Comparison of ENCODE assay signal across 8 cellular contexts in genomic region chr12:56129210-56129691, GRCh38. TPM values are rescaled to one million over a fixed set of nuclear protein-coding genes. Genes with fewer than 3 reads are reported as not detected.
A peak's percentile ranks its signal among the peaks of the same experiment; 100 is the strongest.
DNase-seq lines count a peak whose midpoint lies in the region; ATAC-seq and TF ChIP-seq lines count a peak whose summit lies in the region.

No MANE protein-coding gene starts in this region.

- peak overlapping the region; percentile 72 for H2AFZ ChIP-seq in parathyroid adenoma

- peak overlapping the region; percentile 95 for H3K27ac Mint-ChIP-seq in glutamatergic neuron (ENCODE audit: unreplicated experiment)

- no peaks in the 10 kb centered on the region for H3K79me2 ChIP-seq in parathyroid adenoma

- no peaks in the 10 kb centered on the region for H3K36me3 Mint-ChIP-seq in glutamatergic neuron (ENCODE audit: unreplicated experiment)

- H3K4me1 Mint-ChIP-seq in glutamatergic neuron (ENCODE audit: low read depth, unreplicated experiment) = peaks cover 15% of the 10 kb centered on the region

- no peaks in the 10 kb centered on the region for H3K36me3 ChIP-seq in parathyroid adenoma (ENCODE audit: control insufficient read depth, insufficient read depth, low read length)
- H3K36me3 ChIP-seq in vagina = peaks cover 3 to 39% of the 10 kb centered on the region in 2 donors

- H3K27ac ChIP-seq in parathyroid adenoma (peak overlapping the region; percentile 57), vagina (peak overlapping the region; percentile 95)

- TF ChIP-seq CTCF in GM10266 (IDR thresholded peaks at IDR 0.05; ENCODE audit: control insufficient read depth, insufficient read depth, low read depth, missing control alignments) (no peak), glutamatergic neuron (IDR thresholded peaks at IDR 0.05; ENCODE audit: partially characterized antibody, unreplicated experiment) (no peak), parathyroid adenoma (IDR thresholded peaks at IDR 0.05) (no peak), vagina (IDR thresholded peaks at IDR 0.05) (no peak)

- peak overlapping the region; percentile 99 for H3K4me3 Mint-ChIP-seq in glutamatergic neuron (ENCODE audit: unreplicated experiment)

- H3K9me3 Mint-ChIP-seq in glutamatergic neuron (ENCODE audit: unreplicated experiment) = peaks cover 12% of the 10 kb centered on the region

- intact Hi-C loops in vagina (cut with DNase I) = loop anchor here (10.0 kb wide), 1 partner anchor 96 kb away; the partner anchor contains the start of genes NABP2 and RNF41

- H3K27me3 ChIP-seq in parathyroid adenoma (ENCODE audit: control insufficient read depth, insufficient read depth, low read length) (no peaks in the 10 kb centered on the region), vagina (no peaks in the 10 kb centered on the region)

- H3K4me1 ChIP-seq in parathyroid adenoma = peaks cover 17% of the 10 kb centered on the region
- H3K4me1 ChIP-seq in vagina = peaks cover 35% of the 10 kb centered on the region

- H3K4me2 ChIP-seq in parathyroid adenoma (ENCODE audit: low read length) = peak overlapping the region; percentile 90

- peak; percentile 52 for DNase-seq in GM10266 (ENCODE audit: extremely low spot score)
- DNase-seq in SHP77 treated with DMSO at 0.1 percent for 48 hours (lab: John Stamatoyannopoulos, UW) = peak; percentile 31
- peak; percentile 69 for DNase-seq in activated gamma-delta T cell treated with anti-CD3 and anti-CD28 coated beads, Interleukin-2, amount 50 U/mL, for 16 hours (ENCODE audit: low read depth)
- DNase-seq in glutamatergic neuron = peak; percentile 70
- no peak for DNase-seq in vagina (ENCODE audit: extremely low spot score in 2 of 2)
- no peak for DNase-seq in H4 (ENCODE audit: low spot score)

- TF ChIP-seq POLR2A in vagina (IDR thresholded peaks at IDR 0.05) = no peak

- no peak overlapping the region for H3K9ac ChIP-seq in parathyroid adenoma

- no peaks in the 10 kb centered on the region for H3K9me3 ChIP-seq in parathyroid adenoma (ENCODE audit: control insufficient read depth, low read length)
- H3K9me3 ChIP-seq in vagina = no peaks in the 10 kb centered on the region

- H3K4me3 ChIP-seq in parathyroid adenoma (ENCODE audit: low read depth, low read length) (peak overlapping the region; percentile 82), vagina (peak overlapping the region; percentile 75 to 86)

- ATAC-seq in HG02840 (IDR thresholded peaks at IDR 0.05; ENCODE audit: low FRiP score, unreplicated experiment) = peak; percentile 23

- peaks cover 15% of the 10 kb centered on the region for H3K27me3 Mint-ChIP-seq in glutamatergic neuron (ENCODE audit: unreplicated experiment)

RNA-seq across cellular contexts. Expression of gene ESYT1, which starts 1.2 kb away (rescaled TPM):
- 144 TPM for total RNA-seq in glutamatergic neuron (ENCODE audit: unreplicated experiment)
- total RNA-seq in vagina = 140 TPM
- 62.9 and 80.8 TPM in 2 replicates for total RNA-seq in H4 (2014; rRNA removed; shearing (Covaris generic))

RNA-seq across cellular contexts. Expression of gene ZC3H10, which starts 11.2 kb away (rescaled TPM):
- total RNA-seq in glutamatergic neuron (ENCODE audit: unreplicated experiment) (11.1 TPM), vagina (2.0 TPM)
- total RNA-seq in H4 (2014; rRNA removed; shearing (Covaris generic)) = 1.9 and 2.4 TPM in 2 replicates

RNA-seq across cellular contexts. Expression of gene RPL41, which starts 12.8 kb away (rescaled TPM):
- total RNA-seq in glutamatergic neuron (ENCODE audit: unreplicated experiment) (1,433 TPM), vagina (2,458 TPM)
- total RNA-seq in H4 (2014; rRNA removed; shearing (Covaris generic)) = 3,847 and 4,326 TPM in 2 replicates

RNA-seq across cellular contexts. Expression of gene MYL6B, which starts 23.1 kb away (rescaled TPM):
- total RNA-seq in glutamatergic neuron (ENCODE audit: unreplicated experiment) = 232 TPM
- total RNA-seq in vagina = 40.8 TPM
- 88.0 and 129 TPM in 2 replicates for total RNA-seq in H4 (2014; rRNA removed; shearing (Covaris generic))

RNA-seq across cellular contexts. Expression of gene PA2G4, which starts 24.9 kb away (rescaled TPM):
- total RNA-seq in glutamatergic neuron (ENCODE audit: unreplicated experiment) (86.5 TPM), vagina (116 TPM)
- 203 and 227 TPM in 2 replicates for total RNA-seq in H4 (2014; rRNA removed; shearing (Covaris generic))

Comparison
In these comparisons a context has a peak if more than half of its experiments do, and no peak if none do; other contexts are left out.
1. DNase-seq: peak in GM10266 (single experiment), SHP77 treated with DMSO at 0.1 percent for 48 hours (single experiment), activated gamma-delta T cell treated with anti-CD3 and anti-CD28 coated beads, Interleukin-2, amount 50 U/mL, for 16 hours (single experiment) and glutamatergic neuron (single experiment); none in vagina (0 of 2) and H4 (single experiment).